Comparison of ENCODE assay signal across 15 cellular contexts in the genomic region with DNA sequence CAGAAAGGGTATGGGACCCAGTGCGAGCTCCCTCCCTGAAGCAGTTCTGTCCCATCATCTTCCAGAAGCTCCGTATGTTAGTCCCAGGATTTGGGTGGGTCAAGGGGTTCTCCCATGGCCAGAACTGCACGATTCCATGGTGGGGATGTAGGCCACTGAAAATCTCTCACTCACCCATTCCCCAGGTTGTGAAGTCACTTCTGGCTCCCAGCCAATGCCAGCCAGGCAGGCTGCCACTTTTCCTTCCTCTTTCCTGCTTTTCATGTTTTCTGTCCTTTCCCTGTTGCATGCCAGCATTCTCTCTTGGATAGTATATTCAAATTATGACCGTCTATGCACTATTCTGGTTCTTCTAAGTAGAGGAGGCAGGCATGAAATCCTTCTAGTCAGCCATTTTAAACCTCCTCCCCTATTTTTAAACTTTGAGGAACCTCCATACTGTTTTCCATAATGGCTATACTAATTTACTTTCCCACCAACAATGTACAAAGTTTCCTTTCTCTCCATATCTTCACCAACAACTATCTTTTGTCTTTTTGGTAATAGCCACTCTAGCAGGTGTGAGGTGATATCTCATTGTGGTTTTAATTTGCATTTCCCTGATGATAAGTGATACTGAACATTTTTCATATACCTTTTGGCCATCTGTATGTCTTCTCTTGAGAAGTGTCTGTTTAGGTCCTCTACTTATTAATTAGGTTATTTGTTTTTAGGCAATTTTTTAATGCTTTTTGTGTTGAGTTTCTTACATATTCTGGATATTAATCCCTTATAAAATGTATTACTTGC.
DNase-seq lines count a peak whose midpoint lies in the region; ATAC-seq lines count a peak whose summit lies in the region.
"Had no signal": no experiment of that assay in that cellular context is flagged by ENCODE, and none has a peak within 500 bp of the region (broad histone marks: within the 10 kb centered on the region; RNA-seq: fewer than 3 reads in every experiment).

No MANE protein-coding gene starts in this region.

- no peaks in the 10 kb centered on the region for H3K27me3 Mint-ChIP-seq in activated CD8-positive, alpha-beta T cell treated with anti-CD3 and anti-CD28 coated beads, Interleukin-2, amount 10 ng/mL, durations not matched to agents 7 days and 5 days (ENCODE audit: low read depth)
- no peaks in the 10 kb centered on the region for H3K27me3 Mint-ChIP-seq in naive thymus-derived CD8-positive, alpha-beta T cell
- H3K27me3 Mint-ChIP-seq: effector memory CD8-positive, alpha-beta T cell had no signal

- no peak overlapping the region for H3K27ac Mint-ChIP-seq in activated CD8-positive, alpha-beta T cell treated with anti-CD3 and anti-CD28 coated beads, Interleukin-2, amount 10 ng/mL, durations not matched to agents 7 days and 5 days
- H3K27ac Mint-ChIP-seq in naive thymus-derived CD8-positive, alpha-beta T cell = no peak overlapping the region
- H3K27ac Mint-ChIP-seq: effector memory CD8-positive, alpha-beta T cell had no signal

- peaks cover 25% of the 10 kb centered on the region for H3K9me3 Mint-ChIP-seq in activated CD8-positive, alpha-beta T cell treated with anti-CD3 and anti-CD28 coated beads, Interleukin-2, amount 10 ng/mL, durations not matched to agents 7 days and 5 days (ENCODE audit: insufficient read depth)
- H3K9me3 Mint-ChIP-seq in naive thymus-derived CD8-positive, alpha-beta T cell = peaks cover 2 to 15% (median 6%) of the 10 kb centered on the region in 9 donors

- DNase-seq in NCI-H1048 (lab: John Stamatoyannopoulos, UW) (peak; percentile 55), GDM1 (lab: John Stamatoyannopoulos, UW) (no peak), NCI-H345 treated with DMSO at 0.1 percent for 48 hours (lab: John Stamatoyannopoulos, UW; ENCODE audit: unreplicated experiment) (no peak)
- DNase-seq in activated CD8-positive, alpha-beta T cell treated with anti-CD3 and anti-CD28 coated beads, Interleukin-2, amount 10 ng/mL, durations not matched to agents 7 days and 5 days = no peak
- no peak for DNase-seq in naive thymus-derived CD8-positive, alpha-beta T cell
- DNase-seq: activated CD4-positive, alpha-beta T cell treated with anti-CD3 and anti-CD28 coated beads, Interleukin-2, amount 50 U/mL, for 4 hours; activated effector memory CD4-positive, alpha-beta T cell treated with Interleukin-2 at 50 U/mL for 16 hours; effector memory CD8-positive, alpha-beta T cell; foreskin fibroblast; NCI-H1092 treated with DMSO at 0.1 percent for 48 hours; NCI-H446 treated with DMSO at 0.1 percent for 48 hours; occipital lobe had no signal

- peaks cover 23% of the 10 kb centered on the region for H3K4me1 Mint-ChIP-seq in activated CD8-positive, alpha-beta T cell treated with anti-CD3 and anti-CD28 coated beads, Interleukin-2, amount 10 ng/mL, durations not matched to agents 7 days and 5 days (ENCODE audit: low read depth)
- H3K4me1 Mint-ChIP-seq in naive thymus-derived CD8-positive, alpha-beta T cell = peaks cover 8 to 16% (median 12%) of the 10 kb centered on the region in 4 donors

- CTCF ChIA-PET in activated CD8-positive, alpha-beta T cell treated with anti-CD3 and anti-CD28 coated beads, Interleukin-2, amount 10 ng/mL, durations not matched to agents 7 days and 5 days (lab: Charles Lee) = no interaction called here

- H3K36me3 Mint-ChIP-seq in activated CD8-positive, alpha-beta T cell treated with anti-CD3 and anti-CD28 coated beads, Interleukin-2, amount 10 ng/mL, durations not matched to agents 7 days and 5 days (ENCODE audit: low read depth) = peaks cover 14% of the 10 kb centered on the region
- peaks cover 0 to 24% (median 10%) of the 10 kb centered on the region in 3 donors for H3K36me3 Mint-ChIP-seq in naive thymus-derived CD8-positive, alpha-beta T cell

- H3K4me3 Mint-ChIP-seq in activated CD8-positive, alpha-beta T cell treated with anti-CD3 and anti-CD28 coated beads, Interleukin-2, amount 10 ng/mL, durations not matched to agents 7 days and 5 days = no peak overlapping the region
- no peak overlapping the region for H3K4me3 Mint-ChIP-seq in naive thymus-derived CD8-positive, alpha-beta T cell
- H3K4me3 Mint-ChIP-seq: effector memory CD8-positive, alpha-beta T cell had no signal

- ATAC-seq in GM18870 (IDR thresholded peaks at IDR 0.05; ENCODE audit: unreplicated experiment) (peak; percentile 40), GM19468 (IDR thresholded peaks at IDR 0.05; ENCODE audit: extremely low read depth, unreplicated experiment) (peak; percentile 32), HG02981 (IDR thresholded peaks at IDR 0.05; ENCODE audit: unreplicated experiment) (peak; percentile 39)
- ATAC-seq in activated CD8-positive, alpha-beta T cell treated with anti-CD3 and anti-CD28 coated beads, Interleukin-2, amount 10 ng/mL, durations not matched to agents 7 days and 5 days = no peak
- ATAC-seq in naive thymus-derived CD8-positive, alpha-beta T cell = no peak
- ATAC-seq: effector memory CD8-positive, alpha-beta T cell had no signal

- POLR2A ChIA-PET in activated CD8-positive, alpha-beta T cell treated with anti-CD3 and anti-CD28 coated beads, Interleukin-2, amount 10 ng/mL, durations not matched to agents 7 days and 5 days (lab: Charles Lee) = no interaction called here
- POLR2A ChIA-PET in naive thymus-derived CD8-positive, alpha-beta T cell (lab: Charles Lee) = no interaction called here

Comparison
In these comparisons a context has a peak if more than half of its experiments do, and no peak if none do; other contexts are left out.
1. ATAC-seq: peak in GM18870 (single experiment), GM19468 (single experiment) and HG02981 (single experiment); none in activated CD8-positive, alpha-beta T cell treated with anti-CD3 and anti-CD28 coated beads, Interleukin-2, amount 10 ng/mL, durations not matched to agents 7 days and 5 days (single experiment) and naive thymus-derived CD8-positive, alpha-beta T cell (0 of 2).